Comparison of ENCODE assay signal across 18 cellular contexts in the genomic region with DNA sequence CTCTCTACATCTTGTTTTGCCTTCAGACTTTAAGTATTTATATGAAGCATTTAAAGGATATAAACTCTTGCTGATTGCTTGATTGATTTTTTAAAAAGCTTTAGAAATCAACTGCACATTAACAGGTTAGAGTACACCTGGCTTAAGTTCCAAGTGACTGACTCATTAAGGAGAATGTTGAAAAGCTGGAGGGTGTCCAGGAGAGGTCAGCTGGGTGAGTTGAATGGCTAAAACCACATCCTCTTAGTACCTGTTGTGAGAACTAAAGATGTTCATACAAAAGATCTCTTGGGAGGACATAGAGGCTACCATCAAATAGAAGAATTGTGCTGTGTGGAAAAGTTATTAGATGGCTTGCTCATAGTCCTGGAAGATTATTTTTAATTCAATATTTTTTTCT.
DNase-seq lines count a peak whose midpoint lies in the region; ATAC-seq, FAIRE-seq and TF ChIP-seq lines count a peak whose summit lies in the region.
"Had no signal": no experiment of that assay in that cellular context is flagged by ENCODE, and none has a peak within 500 bp of the region (broad histone marks: within the 10 kb centered on the region; RNA-seq: fewer than 3 reads in every experiment).

No MANE protein-coding gene starts in this region.

- H3K4me2 ChIP-seq in OCI-LY7 (ENCODE audit: low read length) = no peak overlapping the region

- H3K4me3 ChIP-seq in bronchial epithelial cell (ENCODE audit: low read depth, low read length) = no peak overlapping the region
- H3K4me3 ChIP-seq in OCI-LY7 (ENCODE audit: low read depth, low read length, poor library complexity, severe bottlenecking) = no peak overlapping the region
- H3K4me3 ChIP-seq: dorsolateral prefrontal cortex, sigmoid colon, uterus had no signal

- no TSS peak for BruUV-seq in OCI-LY7 (replicated peaks; lab: Mats Ljungman, UMichigan)

- POLR2A ChIA-PET in OCI-LY7 (lab: Charles Lee) = interaction anchor here (0.7 kb wide), 1 partner anchor 86 kb away, joined by 4 read pairs; no protein-coding TSS in a partner anchor

- peaks cover 1% of the 10 kb centered on the region for H3K27me3 ChIP-seq in bronchial epithelial cell (ENCODE audit: control insufficient read depth, insufficient read depth, low read length)
- H3K27me3 ChIP-seq: dorsolateral prefrontal cortex, sigmoid colon, uterus had no signal

- FAIRE-seq in bronchial epithelial cell (lab: Jason Lieb, UNC) = no peak
- FAIRE-seq: GM12891 had no signal

- intact Hi-C loops in OCI-LY7 (cut with micrococcal nuclease; ENCODE audit: unreplicated experiment) = no loop called here

- no peak overlapping the region for H2AFZ ChIP-seq in OCI-LY7 (ENCODE audit: low read length)

- no peaks in the 10 kb centered on the region for H3K4me1 ChIP-seq in OCI-LY7 (ENCODE audit: insufficient read depth, low read length, poor library complexity, severe bottlenecking)
- H3K4me1 ChIP-seq: sigmoid colon, uterus had no signal

- TF ChIP-seq CTCF in bronchial epithelial cell (IDR thresholded peaks at IDR 0.05; ENCODE audit: insufficient read depth, low read length, severe bottlenecking) (no peak), OCI-LY7 (conservative IDR thresholded peaks at IDR 0.05; ENCODE audit: low read length) (no peak)

- no peaks in the 10 kb centered on the region for H4K20me1 ChIP-seq in OCI-LY7 (ENCODE audit: insufficient read depth, low read length)

- no peak overlapping the region for H3K4me3 Mint-ChIP-seq in stimulated activated memory B cell treated with anti-CD40 and anti-IgM and Interleukin-4, amounts not matched to agents 10 μg/mL and 1 μg/mL and 100 μg/mL, for 72 hours
- H3K4me3 Mint-ChIP-seq: brain; CD8-positive, alpha-beta memory T cell had no signal

- no peak overlapping the region for H3K27ac Mint-ChIP-seq in stimulated activated memory B cell treated with anti-CD40 and anti-IgM and Interleukin-4, amounts not matched to agents 10 μg/mL and 1 μg/mL and 100 μg/mL, for 72 hours
- H3K27ac Mint-ChIP-seq: brain; CD8-positive, alpha-beta memory T cell had no signal

- H3K9me2 ChIP-seq in OCI-LY7 (ENCODE audit: insufficient read depth, low read length) = no peaks in the 10 kb centered on the region

- no peaks in the 10 kb centered on the region for H3K79me2 ChIP-seq in OCI-LY7 (ENCODE audit: insufficient read depth, low read depth, low read length)

- H3K27ac ChIP-seq in OCI-LY7 (ENCODE audit: low read depth, low read length, poor library complexity, severe bottlenecking) = no peak overlapping the region
- H3K27ac ChIP-seq: dorsolateral prefrontal cortex, sigmoid colon, uterus, VCaP had no signal

- H3K27me3 Mint-ChIP-seq in stimulated activated memory B cell treated with anti-CD40 and anti-IgM and Interleukin-4, amounts not matched to agents 10 μg/mL and 1 μg/mL and 100 μg/mL, for 72 hours = peaks cover 6% of the 10 kb centered on the region

- CTCF ChIA-PET in OCI-LY7 (lab: Charles Lee; ENCODE audit: unreplicated experiment) = no interaction called here

- peaks cover 9% of the 10 kb centered on the region for H3K4me1 Mint-ChIP-seq in stimulated activated memory B cell treated with anti-CD40 and anti-IgM and Interleukin-4, amounts not matched to agents 10 μg/mL and 1 μg/mL and 100 μg/mL, for 72 hours
- H3K4me1 Mint-ChIP-seq: brain; CD8-positive, alpha-beta memory T cell had no signal

- DNase-seq in DMS79 treated with DMSO at 0.1 percent for 48 hours (lab: John Stamatoyannopoulos, UW) = peak; percentile 64
- DNase-seq in NCI-H226 = peak; percentile 36
- DNase-seq in bronchial epithelial cell (ENCODE audit: low read depth) = peak; percentile 82
- no peak for DNase-seq in left lobe of liver (ENCODE audit: low spot score)
- DNase-seq in amniotic stem cell (lab: John Stamatoyannopoulos, UW) = no peak
- DNase-seq in OCI-LY7 (ENCODE audit: low spot score) = no peak
- DNase-seq: activated CD4-positive, alpha-beta T cell treated with anti-CD3 and anti-CD28 coated beads, Interleukin-2, amount 50 U/mL, for 48 hours; activated naive CD4-positive, alpha-beta T cell treated with Interleukin-2 at 50 U/mL for 16 hours; CD8-positive, alpha-beta memory T cell; dorsolateral prefrontal cortex; hippocampal formation; sigmoid colon; uterus had no signal

- H3K36me3 ChIP-seq in bronchial epithelial cell (ENCODE audit: control insufficient read depth, insufficient read depth, low read length) = no peaks in the 10 kb centered on the region
- H3K36me3 ChIP-seq in OCI-LY7 (ENCODE audit: insufficient read depth, low read length) = no peaks in the 10 kb centered on the region
- H3K36me3 ChIP-seq: sigmoid colon, uterus had no signal

- peak; percentile 48 for ATAC-seq in left lobe of liver
- no peak for ATAC-seq in stimulated activated memory B cell treated with anti-CD40 and anti-IgM and Interleukin-4, amounts not matched to agents 10 μg/mL and 1 μg/mL and 100 μg/mL, for 72 hours
- no peak for ATAC-seq in GM21367 (IDR thresholded peaks at IDR 0.05; ENCODE audit: unreplicated experiment)

- H3K36me3 Mint-ChIP-seq in stimulated activated memory B cell treated with anti-CD40 and anti-IgM and Interleukin-4, amounts not matched to agents 10 μg/mL and 1 μg/mL and 100 μg/mL, for 72 hours = peaks cover 11% of the 10 kb centered on the region
- H3K36me3 Mint-ChIP-seq: brain; CD8-positive, alpha-beta memory T cell had no signal

- H3K9me3 Mint-ChIP-seq in stimulated activated memory B cell treated with anti-CD40 and anti-IgM and Interleukin-4, amounts not matched to agents 10 μg/mL and 1 μg/mL and 100 μg/mL, for 72 hours = peaks cover 13% of the 10 kb centered on the region

- no peaks in the 10 kb centered on the region for H3K9me3 ChIP-seq in OCI-LY7 (ENCODE audit: low read length)
- H3K9me3 ChIP-seq: uterus had no signal

Comparison
In these comparisons a context has a peak if more than half of its experiments do, and no peak if none do; other contexts are left out.
1. DNase-seq: peak in DMS79 treated with DMSO at 0.1 percent for 48 hours (single experiment), NCI-H226 (single experiment) and bronchial epithelial cell (single experiment); none in left lobe of liver (single experiment), amniotic stem cell (single experiment) and OCI-LY7 (single experiment).